18 cellular contexts compared by ENCODE assay signal in the genomic region with DNA sequence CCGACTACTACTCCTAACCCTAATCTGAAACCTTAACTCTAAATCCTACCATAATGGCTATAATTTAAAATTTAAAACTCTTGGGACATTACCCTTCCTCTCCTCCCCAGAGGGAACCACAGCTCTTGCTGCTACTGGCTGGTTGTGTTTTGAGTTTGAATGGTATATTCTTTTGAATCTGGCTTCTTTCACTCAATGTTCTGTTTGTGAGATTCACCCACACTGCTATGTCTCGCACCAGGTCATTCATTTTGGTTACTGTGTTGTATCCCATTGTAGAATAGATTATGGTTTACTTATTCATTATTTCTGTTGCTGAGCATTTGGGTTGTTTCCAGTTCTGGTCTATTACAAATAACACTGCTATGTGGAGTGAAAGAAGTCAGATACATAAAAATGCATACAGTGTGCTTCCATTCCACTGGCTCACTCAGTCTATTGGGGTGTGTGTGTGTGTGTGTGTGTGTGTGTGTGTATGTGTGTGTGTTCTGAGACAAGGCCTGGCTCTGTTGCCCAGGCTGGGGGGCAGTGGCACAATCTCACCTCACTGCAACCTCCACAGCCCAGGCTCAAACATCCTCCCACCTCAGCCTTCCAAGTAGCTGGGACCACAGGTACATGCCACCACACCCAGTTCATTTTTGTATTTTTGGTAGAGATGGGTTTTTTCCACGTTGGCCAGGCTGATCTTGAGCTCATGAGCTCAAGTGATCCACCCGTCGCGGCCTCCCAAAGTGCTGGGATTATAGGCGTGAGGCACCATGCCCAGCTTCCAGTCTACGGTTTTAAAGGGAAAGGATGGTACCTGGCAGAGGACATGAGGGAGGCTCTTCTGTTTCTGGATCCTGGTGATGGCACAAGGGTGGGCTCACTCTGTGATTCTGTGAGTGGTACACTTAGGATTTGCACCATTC.
A peak's percentile ranks its signal among the peaks of the same experiment; 100 is the strongest.
DNase-seq lines count a peak whose midpoint lies in the region; ATAC-seq and TF ChIP-seq lines count a peak whose summit lies in the region.
"Had no signal": no experiment of that assay in that cellular context is flagged by ENCODE, and none has a peak within 500 bp of the region (broad histone marks: within the 10 kb centered on the region; RNA-seq: fewer than 3 reads in every experiment).

No MANE protein-coding gene starts in this region.

- no peak for ATAC-seq in activated CD4-positive, CD25-positive, alpha-beta regulatory T cell treated with anti-CD3 and anti-CD28 coated beads, Interleukin-2, amount 50 U/mL, for 24 hours
- ATAC-seq in stimulated activated effector memory CD8-positive, alpha-beta T cell treated with anti-CD3 and anti-CD28 coated beads, Interleukin-12 subunit alpha, Interleukin-12 subunit beta, amount 100 ng/mL, for 72 hours, result peak; percentile 24
- ATAC-seq in stimulated activated memory B cell treated with anti-CD40 and anti-IgM and Interleukin-4, amounts not matched to agents 10 μg/mL and 1 μg/mL and 100 μg/mL, for 72 hours, result no peak
- no peak for ATAC-seq in HG03457 (IDR thresholded peaks at IDR 0.05; ENCODE audit: unreplicated experiment)
- ATAC-seq: K562, WTC11 had no signal

- no peaks in the 10 kb centered on the region for H3K36me3 Mint-ChIP-seq in stimulated activated effector memory CD8-positive, alpha-beta T cell treated with anti-CD3 and anti-CD28 coated beads, Interleukin-12 subunit alpha, Interleukin-12 subunit beta, amount 100 ng/mL, for 72 hours
- no peaks in the 10 kb centered on the region for H3K36me3 Mint-ChIP-seq in stimulated activated memory B cell treated with anti-CD40 and anti-IgM and Interleukin-4, amounts not matched to agents 10 μg/mL and 1 μg/mL and 100 μg/mL, for 72 hours
- H3K36me3 Mint-ChIP-seq: CD8-positive, alpha-beta memory T cell had no signal

- H3K4me3 ChIP-seq in foreskin fibroblast (ENCODE audit: low read depth in 1 of 2, low read length in 2 of 2), result no peak overlapping the region
- H3K4me3 ChIP-seq: K562, sigmoid colon, tibial nerve had no signal

- H3K27ac Mint-ChIP-seq in stimulated activated effector memory CD8-positive, alpha-beta T cell treated with anti-CD3 and anti-CD28 coated beads, Interleukin-12 subunit alpha, Interleukin-12 subunit beta, amount 100 ng/mL, for 72 hours, result no peak overlapping the region
- no peak overlapping the region for H3K27ac Mint-ChIP-seq in stimulated activated memory B cell treated with anti-CD40 and anti-IgM and Interleukin-4, amounts not matched to agents 10 μg/mL and 1 μg/mL and 100 μg/mL, for 72 hours
- H3K27ac Mint-ChIP-seq: CD8-positive, alpha-beta memory T cell; WTC11 had no signal

- H3K4me3 Mint-ChIP-seq in stimulated activated effector memory CD8-positive, alpha-beta T cell treated with anti-CD3 and anti-CD28 coated beads, Interleukin-12 subunit alpha, Interleukin-12 subunit beta, amount 100 ng/mL, for 72 hours, result no peak overlapping the region
- H3K4me3 Mint-ChIP-seq in stimulated activated memory B cell treated with anti-CD40 and anti-IgM and Interleukin-4, amounts not matched to agents 10 μg/mL and 1 μg/mL and 100 μg/mL, for 72 hours, result no peak overlapping the region
- H3K4me3 Mint-ChIP-seq: CD8-positive, alpha-beta memory T cell; WTC11 had no signal

- no peaks in the 10 kb centered on the region for H3K9me3 Mint-ChIP-seq in stimulated activated effector memory CD8-positive, alpha-beta T cell treated with anti-CD3 and anti-CD28 coated beads, Interleukin-12 subunit alpha, Interleukin-12 subunit beta, amount 100 ng/mL, for 72 hours
- H3K9me3 Mint-ChIP-seq in stimulated activated memory B cell treated with anti-CD40 and anti-IgM and Interleukin-4, amounts not matched to agents 10 μg/mL and 1 μg/mL and 100 μg/mL, for 72 hours, result no peaks in the 10 kb centered on the region

- H3K4me1 Mint-ChIP-seq in stimulated activated effector memory CD8-positive, alpha-beta T cell treated with anti-CD3 and anti-CD28 coated beads, Interleukin-12 subunit alpha, Interleukin-12 subunit beta, amount 100 ng/mL, for 72 hours, result peaks cover 8% of the 10 kb centered on the region
- peaks cover 11% of the 10 kb centered on the region for H3K4me1 Mint-ChIP-seq in stimulated activated memory B cell treated with anti-CD40 and anti-IgM and Interleukin-4, amounts not matched to agents 10 μg/mL and 1 μg/mL and 100 μg/mL, for 72 hours

- TF ChIP-seq CTCF in foreskin fibroblast (IDR thresholded peaks at IDR 0.05; ENCODE audit: low read depth, low read length), result no peak

- peaks cover 9% of the 10 kb centered on the region for H3K27me3 Mint-ChIP-seq in stimulated activated memory B cell treated with anti-CD40 and anti-IgM and Interleukin-4, amounts not matched to agents 10 μg/mL and 1 μg/mL and 100 μg/mL, for 72 hours

- peak; percentile 28 for DNase-seq in activated CD4-positive, CD25-positive, alpha-beta regulatory T cell treated with anti-CD3 and anti-CD28 coated beads, Interleukin-2, amount 50 U/mL, for 72 hours
- peak; percentile 76 for DNase-seq in astrocyte of the hippocampus (ENCODE audit: low read depth, low spot score)
- peak; percentile 54 to 79 for DNase-seq in foreskin fibroblast
- DNase-seq in stimulated activated effector memory CD8-positive, alpha-beta T cell treated with anti-CD3 and anti-CD28 coated beads, Interleukin-12 subunit alpha, Interleukin-12 subunit beta, amount 100 ng/mL, for 72 hours (ENCODE audit: low spot score in 2 of 2), result no peak
- DNase-seq in NCI-H526 (lab: John Stamatoyannopoulos, UW), result no peak
- DNase-seq: activated naive CD4-positive, alpha-beta T cell; CD8-positive, alpha-beta memory T cell; mesendoderm; NCI-H1105; Right ventricle myocardium superior; sigmoid colon; stimulated activated CD4-positive, alpha-beta T cell treated with anti-CD3 and anti-CD28 coated beads, Interleukin-4, amount 100 ng/mL, for 1 hour had no signal

Comparison
In these comparisons a context has a peak if more than half of its experiments do, and no peak if none do; other contexts are left out.
1. DNase-seq: peak in activated CD4-positive, CD25-positive, alpha-beta regulatory T cell treated with anti-CD3 and anti-CD28 coated beads, Interleukin-2, amount 50 U/mL, for 72 hours (single experiment), astrocyte of the hippocampus (single experiment) and foreskin fibroblast (2 of 2); none in stimulated activated effector memory CD8-positive, alpha-beta T cell treated with anti-CD3 and anti-CD28 coated beads, Interleukin-12 subunit alpha, Interleukin-12 subunit beta, amount 100 ng/mL, for 72 hours (0 of 2) and NCI-H526 (0 of 2).